ENCODE assay signal across 18 cellular contexts in the genomic region with DNA sequence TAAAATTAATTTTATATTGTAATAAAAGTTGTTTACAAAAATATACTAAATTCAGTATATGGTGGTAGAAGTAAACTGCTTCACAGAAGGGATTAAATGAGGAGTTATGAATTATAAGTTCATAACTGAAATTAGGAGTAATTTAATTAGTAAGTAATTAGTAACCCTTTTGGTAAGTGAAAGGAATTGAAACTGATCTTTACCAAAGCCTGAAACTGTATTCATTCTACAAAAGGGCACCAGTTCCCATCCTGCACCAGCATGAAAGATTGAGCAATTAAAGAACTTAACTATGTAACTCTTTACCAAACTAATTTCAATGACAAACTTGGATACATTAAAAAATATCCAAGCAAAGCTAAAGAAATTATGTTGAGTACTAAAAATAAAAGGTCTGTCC.
"Had no signal": no experiment of that assay in that cellular context is flagged by ENCODE, and none has a peak within 500 bp of the region (broad histone marks: within the 10 kb centered on the region; RNA-seq: fewer than 3 reads in every experiment).

No MANE protein-coding gene starts in this region.

- H3K27ac ChIP-seq: epithelial cell of prostate, thoracic aorta, upper lobe of left lung had no signal

- H3K27me3 ChIP-seq: hepatocyte, upper lobe of left lung had no signal

- H3K27ac Mint-ChIP-seq: activated naive CD4-positive, alpha-beta T cell treated with anti-CD3 and anti-CD28 coated beads, Interleukin-2, amount 50 U/mL, for 72 hours; endodermal cell; mesothelial cell of epicardium; nephron had no signal

- H2AFZ ChIP-seq: hepatocyte had no signal

- H3K9me3 Mint-ChIP-seq: activated naive CD4-positive, alpha-beta T cell treated with anti-CD3 and anti-CD28 coated beads, Interleukin-2, amount 50 U/mL, for 72 hours had no signal

- H3K36me3 ChIP-seq: thoracic aorta, upper lobe of left lung had no signal

- H3K4me3 Mint-ChIP-seq: endodermal cell, mesothelial cell of epicardium, nephron had no signal

- H3K4me3 ChIP-seq: hepatocyte, lung, thoracic aorta, upper lobe of left lung had no signal

- H3K4me2 ChIP-seq: hepatocyte had no signal

- H3K9me3 ChIP-seq: thoracic aorta, upper lobe of left lung had no signal

- DNase-seq: activated gamma-delta T cell treated with Interleukin-2 at 50 U/mL for 16 hours; amniotic stem cell; endodermal cell; islet precursor cell; left colon; nucleus accumbens; posterior cingulate gyrus; retina; stimulated activated CD4-positive, alpha-beta T cell treated with anti-CD3 and anti-CD28 coated beads, Interleukin-2, amount 100 ng/mL, for 24 hours; T1000; upper lobe of left lung had no signal

- ATAC-seq: left colon had no signal
